Comparison of ENCODE assay signal across 20 cellular contexts in genomic region chr1:182387566-182387965, GRCh38. TPM values are rescaled to one million over a fixed set of nuclear protein-coding genes. Genes with fewer than 3 reads are reported as not detected.
A peak's percentile ranks its signal among the peaks of the same experiment; 100 is the strongest.
DNase-seq lines count a peak whose midpoint lies in the region; ATAC-seq, FAIRE-seq and TF ChIP-seq lines count a peak whose summit lies in the region.
"Had no signal": no experiment of that assay in that cellular context is flagged by ENCODE, and none has a peak within 500 bp of the region (broad histone marks: within the 10 kb centered on the region; RNA-seq: fewer than 3 reads in every experiment).

No MANE protein-coding gene starts in this region.

- TF ChIP-seq CTCF in K562 (IDR thresholded peaks at IDR 0.05 in 2 of 3, conservative IDR thresholded peaks at IDR 0.05 in 1 of 3; ENCODE audit: insufficient read depth in 2 of 3, low read depth in 1 of 3, low read length in 3 of 3) = no peak

- no peak for FAIRE-seq in K562 (lab: Jason Lieb, UNC)
- FAIRE-seq: bronchial epithelial cell had no signal

- H3K27me3 Mint-ChIP-seq in T-helper 2 cell treated with Interferon-gamma antibody and Interleukin-4, amounts not matched to agents 5 μg/mL and 100 μg/mL, for 36 hours (ENCODE audit: low read depth) = peaks cover 14% of the 10 kb centered on the region

- peaks cover 80% of the 10 kb centered on the region for H3K79me2 ChIP-seq in K562 (ENCODE audit: control insufficient read depth, insufficient read depth, low read length)

- no peak overlapping the region for H3K4me3 Mint-ChIP-seq in T-helper 2 cell treated with Interferon-gamma antibody and Interleukin-4, amounts not matched to agents 5 μg/mL and 100 μg/mL, for 36 hours
- H3K4me3 Mint-ChIP-seq: activated naive CD8-positive, alpha-beta T cell treated with anti-CD3 and anti-CD28 coated beads for 36 hours; stimulated activated naive CD8-positive, alpha-beta T cell treated with anti-CD3 and anti-CD28 coated beads, Interleukin-15, amount 100 ng/mL, for 72 hours had no signal

- 61% methylated on average over 2 of the region's 2 CpGs for WGBS in K562 (ENCODE audit: insufficient coverage, low coverage, missing lambda C conversion rate)

- peaks cover 43% of the 10 kb centered on the region for H4K20me1 ChIP-seq in K562 (replicated peaks; ENCODE audit: control insufficient read depth, insufficient read depth, low read length)

- H3K27me3 ChIP-seq in K562 (ENCODE audit: control insufficient read depth in 2 of 2, insufficient read depth in 2 of 2, low read length in 2 of 2) = no peaks in the 10 kb centered on the region
- H3K27me3 ChIP-seq: ovary had no signal

- H3K4me2 ChIP-seq in K562 (ENCODE audit: insufficient read depth, low read length) = peak overlapping the region; percentile 1; the same call in 1 of the 2 replicates
- H3K4me2 ChIP-seq: SK-N-SH had no signal

- in situ Hi-C loops in K562 (cut with MboI) = no loop called here

- CTCF ChIA-PET in K562 (lab: Yijun Ruan, JAX; ENCODE audit: low intra/inter-chr PET ratio) = no interaction called here

- DNase-seq in CMK (ENCODE audit: low read depth) (peak; percentile 51), K562 (ENCODE audit: extremely low read depth in 1 of 4, low spot score in 3 of 4) (no peak), medulla oblongata (ENCODE audit: extremely low spot score) (peak; percentile 26), NOMO-1 treated with dmso at 0.1 percent for 144 hours (lab: John Stamatoyannopoulos, UW; ENCODE audit: unreplicated experiment) (no peak), NCI-H2196 (lab: John Stamatoyannopoulos, UW; ENCODE audit: unreplicated experiment) (no peak), NCI-H1105 treated with DMSO at 0.1 percent for 48 hours (lab: John Stamatoyannopoulos, UW) (no peak)
- no peak for DNase-seq in T-helper 2 cell treated with Interferon-gamma antibody and Interleukin-4, amounts not matched to agents 5 μg/mL and 100 μg/mL, for 36 hours (ENCODE audit: low spot score)
- DNase-seq: activated naive CD8-positive, alpha-beta T cell treated with anti-CD3 and anti-CD28 coated beads for 36 hours; activated T-cell treated with anti-CD3 and anti-CD28 coated beads, Interleukin-2, amount 50 U/mL, for 48 hours; CD8-positive, alpha-beta memory T cell; NCI-H187; NCI-H226; ovary; SK-N-SH; stimulated activated CD4-positive, alpha-beta T cell treated with anti-CD3 and anti-CD28 coated beads, Interleukin-2, amount 100 ng/mL, for 48 hours; stimulated activated naive CD8-positive, alpha-beta T cell treated with anti-CD3 and anti-CD28 coated beads, Interleukin-15, amount 100 ng/mL, for 72 hours had no signal

- H3K27ac Mint-ChIP-seq in T-helper 2 cell treated with Interferon-gamma antibody and Interleukin-4, amounts not matched to agents 5 μg/mL and 100 μg/mL, for 36 hours = no peak overlapping the region
- H3K27ac Mint-ChIP-seq: activated naive CD8-positive, alpha-beta T cell treated with anti-CD3 and anti-CD28 coated beads for 36 hours; stimulated activated naive CD8-positive, alpha-beta T cell treated with anti-CD3 and anti-CD28 coated beads, Interleukin-15, amount 100 ng/mL, for 72 hours had no signal

- H3K4me1 ChIP-seq in K562 (replicated peaks in 1 of 2; ENCODE audit: control insufficient read depth in 2 of 2, insufficient read depth in 2 of 2, low read length in 2 of 2) = peaks cover 33 to 49% of the 10 kb centered on the region in 2 experiments; a peak in 4 of 5 replicates

- no peaks in the 10 kb centered on the region for H3K9me3 Mint-ChIP-seq in T-helper 2 cell treated with Interferon-gamma antibody and Interleukin-4, amounts not matched to agents 5 μg/mL and 100 μg/mL, for 36 hours
- H3K9me3 Mint-ChIP-seq: activated naive CD8-positive, alpha-beta T cell treated with anti-CD3 and anti-CD28 coated beads for 36 hours; CD8-positive, alpha-beta memory T cell; stimulated activated naive CD8-positive, alpha-beta T cell treated with anti-CD3 and anti-CD28 coated beads, Interleukin-15, amount 100 ng/mL, for 72 hours had no signal

- no peak for TF ChIP-seq EP300 in K562 (IDR thresholded peaks at IDR 0.05; ENCODE audit: low read length)

- no peak overlapping the region for H3K4me3 ChIP-seq in K562

- BruUV-seq in K562 (replicated peaks; lab: Mats Ljungman, UMichigan) = no TSS peak

- no peak for TF ChIP-seq POLR2A in K562 (conservative IDR thresholded peaks at IDR 0.05)

- peaks cover 27% of the 10 kb centered on the region for H3K9me1 ChIP-seq in K562 (ENCODE audit: control insufficient read depth, insufficient read depth, low read length)

- peaks cover 64% of the 10 kb centered on the region for H3K36me3 Mint-ChIP-seq in T-helper 2 cell treated with Interferon-gamma antibody and Interleukin-4, amounts not matched to agents 5 μg/mL and 100 μg/mL, for 36 hours (ENCODE audit: low read depth)

- H3K36me3 ChIP-seq in K562 (ENCODE audit: control insufficient read depth, insufficient read depth, low read length) = peaks cover 82% of the 10 kb centered on the region
- H3K36me3 ChIP-seq: ovary had no signal

- no peak overlapping the region for H2AFZ ChIP-seq in K562 (ENCODE audit: low read depth, low read length)

- H3K9ac ChIP-seq in K562 (ENCODE audit: insufficient read depth in 1 of 2, low read depth in 2 of 2, low read length in 2 of 2) = no peak overlapping the region
- H3K9ac ChIP-seq: SK-N-SH had no signal

- ATAC-seq in K562 = no peak
- ATAC-seq: stimulated activated naive CD8-positive, alpha-beta T cell treated with anti-CD3 and anti-CD28 coated beads, Interleukin-15, amount 100 ng/mL, for 72 hours had no signal

- H3K27ac ChIP-seq in K562 (ENCODE audit: extremely low read depth, low read depth, low read length) = no peak overlapping the region
- H3K27ac ChIP-seq in temporal lobe (ENCODE audit: low read depth, low read length) = peak overlapping the region; percentile 7

- intact Hi-C loops in K562 (cut with micrococcal nuclease) = no loop called here

- H3K4me1 Mint-ChIP-seq in T-helper 2 cell treated with Interferon-gamma antibody and Interleukin-4, amounts not matched to agents 5 μg/mL and 100 μg/mL, for 36 hours (ENCODE audit: low read depth) = peaks cover 27% of the 10 kb centered on the region

- POLR2A ChIA-PET in K562 (lab: Yijun Ruan, JAX) = interaction anchor here (0.6 to 8.0 kb wide), 21 partner anchors 6 to 308 kb away, joined by 3 to 137 read pairs (median 4); no protein-coding TSS in a partner anchor

- TF ChIP-seq RAD21 in K562 (CRISPR knock-in tag; conservative IDR thresholded peaks at IDR 0.05 in 1 of 2, IDR thresholded peaks at IDR 0.05 in 1 of 2) = no peak

- H3K9me3 ChIP-seq in K562 (replicated peaks; ENCODE audit: control insufficient read depth, insufficient read depth, low read depth, low read length) = no peaks in the 10 kb centered on the region
- H3K9me3 ChIP-seq: ovary, SK-N-SH had no signal

TF ChIP-seq in K562, 482 proteins besides CTCF, POLR2A, EP300 and RAD21 (continues in another document):
- TF ChIP-seq TCF7 (IDR thresholded peaks at IDR 0.05; ENCODE audit: borderline replicate concordance) (no peak), TAF1 (IDR thresholded peaks at IDR 0.05; ENCODE audit: control insufficient read depth, extremely low read depth, insufficient read depth, low read length, severe bottlenecking) (no peak), ZNF354B (CRISPR knock-in tag; IDR thresholded peaks at IDR 0.05) (no peak), BHLHE40 (IDR thresholded peaks at IDR 0.05; ENCODE audit: low read length) (no peak), TCFL5 (CRISPR knock-in tag; conservative IDR thresholded peaks at IDR 0.05) (no peak)

RNA-seq across cellular contexts. Expression of gene GLUL, which starts 4.0 kb away (rescaled TPM):
- total RNA-seq in K562 (2011; cell fraction: chromatin; rRNA removed; ENCODE audit: low replicate concordance) = 353 and 537 TPM in 2 replicates
- 306 and 377 TPM in 2 replicates for total RNA-seq in K562 (2011; cell fraction: nucleolus; rRNA removed)
- total RNA-seq in K562 (2011; cell fraction: nucleoplasm; rRNA removed) = 320 and 329 TPM in 2 replicates
- 1,168 and 1,338 TPM in 2 replicates for total RNA-seq in K562 (2014; rRNA removed)
- 978 and 1,172 TPM in 2 replicates for total RNA-seq in K562 (2014; rRNA removed; fragmentation: Illumina TruSeq; extraction: Trizol)
- total RNA-seq in K562 (2015; rRNA removed; fragmentation: Illumina TruSeq; extraction: Trizol) = 1,097 and 1,128 TPM in 2 replicates
- 1,495 and 1,708 TPM in 2 replicates for total RNA-seq in K562 (2021)
- 1,124 and 1,949 TPM in 2 replicates for polyA plus RNA-seq in K562 (2011; rRNA removed)
- 1,419 and 1,471 TPM in 2 replicates for polyA plus RNA-seq in K562 (2011; cell fraction: cytosol; rRNA removed)
- polyA plus RNA-seq in K562 (2011; cell fraction: nucleus; rRNA removed) = 1,593 and 1,917 TPM in 2 replicates
- polyA plus RNA-seq in K562 (2012) = 978 and 1,541 TPM in 2 replicates
- polyA plus RNA-seq in K562 (2014; fragmentation: Illumina TruSeq; extraction: Trizol) = 1,620 and 1,897 TPM in 2 replicates
- 1,000 to 10,000 TPM; 3,526 to 4,222 TPM for polyA plus RNA-seq in K562 (2014; fragmentation: Nextera tagmentation; extraction: Ambion mirVana)
- polyA plus RNA-seq in K562 (2014; rRNA removed) = 1,054 and 1,088 TPM in 2 replicates
- 1,787 and 2,204 TPM in 2 replicates for polyA minus RNA-seq in K562 (2011; rRNA and poly(A)+ RNA removed)
- polyA minus RNA-seq in K562 (2011; cell fraction: cytosol; rRNA and poly(A)+ RNA removed) = 1,505 and 2,135 TPM in 2 replicates
- 254 and 603 TPM in 2 replicates for polyA minus RNA-seq in K562 (2011; cell fraction: nucleus; rRNA and poly(A)+ RNA removed)
- total RNA-seq in temporal lobe = 185 TPM

RNA-seq across cellular contexts. Expression of gene TEDDM1, which starts 12.9 kb away (rescaled TPM):
- not detected in 2 replicates for total RNA-seq in K562 (2011; cell fraction: chromatin; rRNA removed; ENCODE audit: low replicate concordance)
- total RNA-seq in K562 (2011; cell fraction: nucleolus; rRNA removed) = not detected in 2 replicates
- total RNA-seq in K562 (2011; cell fraction: nucleoplasm; rRNA removed) = not detected in 2 replicates
- total RNA-seq in K562 (2014; rRNA removed) = not detected in 2 replicates
- total RNA-seq in K562 (2014; rRNA removed; fragmentation: Illumina TruSeq; extraction: Trizol) = not detected in 2 replicates
- total RNA-seq in K562 (2015; rRNA removed; fragmentation: Illumina TruSeq; extraction: Trizol) = not detected in 2 replicates
- total RNA-seq in K562 (2021) = not detected in 2 replicates
- not detected in 2 replicates for polyA plus RNA-seq in K562 (2011; rRNA removed)
- polyA plus RNA-seq in K562 (2011; cell fraction: cytosol; rRNA removed) = not detected in 2 replicates
- not detected in 2 replicates for polyA plus RNA-seq in K562 (2011; cell fraction: nucleus; rRNA removed)
- 0.10 TPM in 1 of 2 replicates, not detected in the other for polyA plus RNA-seq in K562 (2012)
- polyA plus RNA-seq in K562 (2014; fragmentation: Illumina TruSeq; extraction: Trizol) = not detected in 2 replicates
- polyA plus RNA-seq in K562 (2014; fragmentation: Nextera tagmentation; extraction: Ambion mirVana) = not detected
- polyA plus RNA-seq in K562 (2014; rRNA removed) = not detected in 2 replicates
- not detected in 2 replicates for polyA minus RNA-seq in K562 (2011; rRNA and poly(A)+ RNA removed)
- polyA minus RNA-seq in K562 (2011; cell fraction: cytosol; rRNA and poly(A)+ RNA removed) = not detected in 2 replicates
- polyA minus RNA-seq in K562 (2011; cell fraction: nucleus; rRNA and poly(A)+ RNA removed) = not detected in 2 replicates
- total RNA-seq in temporal lobe = not detected
- total RNA-seq: activated naive CD8-positive, alpha-beta T cell treated with anti-CD3 and anti-CD28 coated beads for 36 hours; bronchial epithelial cell; CD8-positive, alpha-beta memory T cell; dermis microvascular lymphatic vessel endothelial cell; glomerular endothelial cell; ovary had no signal
- polyA plus RNA-seq: CD8-positive, alpha-beta memory T cell; SK-N-SH had no signal

Comparison
In these comparisons a context has a peak if more than half of its experiments do, and no peak if none do; other contexts are left out.
1. DNase-seq: peak in CMK (single experiment) and medulla oblongata (single experiment); none in K562 (0 of 4), NOMO-1 treated with dmso at 0.1 percent for 144 hours (single experiment), T-helper 2 cell treated with Interferon-gamma antibody and Interleukin-4, amounts not matched to agents 5 μg/mL and 100 μg/mL, for 36 hours (single experiment), NCI-H2196 (single experiment) and NCI-H1105 treated with DMSO at 0.1 percent for 48 hours (single experiment).